ENCODE assay signal across 13 cellular contexts in genomic region chr6:36493859-36494258, GRCh38. TPM values are rescaled to one million over a fixed set of nuclear protein-coding genes. Genes with fewer than 3 reads are reported as not detected.
DNase-seq lines count a peak whose midpoint lies in the region; ATAC-seq and FAIRE-seq lines count a peak whose summit lies in the region.
"Had no signal": no experiment of that assay in that cellular context is flagged by ENCODE, and none has a peak within 500 bp of the region (broad histone marks: within the 10 kb centered on the region; RNA-seq: fewer than 3 reads in every experiment).

No MANE protein-coding gene starts in this region.

- H3K27ac Mint-ChIP-seq in IgD-negative memory B cell = peak overlapping the region in 2 of 3 donors; percentile 19 to 42
- peak overlapping the region; percentile 20 to 39 for H3K27ac Mint-ChIP-seq in activated naive CD4-positive, alpha-beta T cell treated with anti-CD3 and anti-CD28 coated beads, Interleukin-2, amount 50 U/mL, for 72 hours

- WGBS in small intestine, 3 donors = 75 to 80% (median 76%) methylated on average over 2 of the region's 2 CpGs

- no peak overlapping the region for H3K4me3 Mint-ChIP-seq in IgD-negative memory B cell

- no peaks in the 10 kb centered on the region for H3K4me1 ChIP-seq in small intestine (ENCODE audit: control insufficient read depth in 2 of 2, insufficient read depth in 1 of 2, low read depth in 1 of 2, low read length in 1 of 2)
- H3K4me1 ChIP-seq: pancreas had no signal

- H3K27me3 Mint-ChIP-seq in IgD-negative memory B cell = no peaks in the 10 kb centered on the region

- no peak for FAIRE-seq in small intestine (lab: Jason Lieb, UNC)
- FAIRE-seq: pancreas had no signal

- peaks cover 5 to 15% of the 10 kb centered on the region in 2 donors for H3K36me3 ChIP-seq in small intestine (ENCODE audit: control insufficient read depth in 2 of 2, insufficient read depth in 2 of 2, low read length in 2 of 2)

- DNase-seq in CD1c-positive myeloid dendritic cell (ENCODE audit: extremely low spot score) (peak; percentile 71), left lobe of liver (ENCODE audit: low spot score) (no peak), small intestine (no peak), epidermal melanocyte (ENCODE audit: insufficient read length, low spot score) (no peak)
- no peak for DNase-seq in activated naive CD4-positive, alpha-beta T cell treated with anti-CD3 and anti-CD28 coated beads, Interleukin-2, amount 50 U/mL, for 72 hours (ENCODE audit: low spot score in 2 of 2)
- DNase-seq in stimulated activated CD4-positive, alpha-beta T cell treated with anti-CD3 and anti-CD28 coated beads, Interleukin-2, amount 100 ng/mL, for 48 hours = no peak
- DNase-seq: islet precursor cell, pancreas, thyroid gland had no signal

- H3K27me3 ChIP-seq in small intestine (ENCODE audit: control insufficient read depth in 2 of 2, insufficient read depth in 2 of 2, low read length in 2 of 2) = no peaks in the 10 kb centered on the region
- H3K27me3 ChIP-seq: pancreas, thyroid gland had no signal

- ATAC-seq in activated naive CD4-positive, alpha-beta T cell treated with anti-CD3 and anti-CD28 coated beads, Interleukin-2, amount 50 U/mL, for 72 hours = no peak
- ATAC-seq in left lobe of liver (peak; percentile 72), GM18502 (IDR thresholded peaks at IDR 0.05; ENCODE audit: poor library complexity, unreplicated experiment) (no peak)

- no peak overlapping the region for H3K27ac ChIP-seq in small intestine (ENCODE audit: low read depth in 1 of 2, low read length in 1 of 2)
- H3K27ac ChIP-seq: KMS-11, pancreas, thyroid gland had no signal

- peaks cover 2 to 5% (median 4%) of the 10 kb centered on the region in 3 donors for H3K4me1 Mint-ChIP-seq in IgD-negative memory B cell

- no peak overlapping the region for H3K4me3 ChIP-seq in small intestine (ENCODE audit: low read depth in 1 of 2, low read length in 2 of 2)
- H3K4me3 ChIP-seq: pancreas, thyroid gland had no signal

- H3K9me3 Mint-ChIP-seq in IgD-negative memory B cell = no peaks in the 10 kb centered on the region
- no peaks in the 10 kb centered on the region for H3K9me3 Mint-ChIP-seq in activated naive CD4-positive, alpha-beta T cell treated with anti-CD3 and anti-CD28 coated beads, Interleukin-2, amount 50 U/mL, for 72 hours

- H3K9me3 ChIP-seq in small intestine (ENCODE audit: control insufficient read depth, low read depth) = no peaks in the 10 kb centered on the region
- H3K9me3 ChIP-seq: pancreas, thyroid gland had no signal

- peaks cover 14% of the 10 kb centered on the region for H3K36me3 Mint-ChIP-seq in IgD-negative memory B cell
- peaks cover 29 to 67% of the 10 kb centered on the region in 2 donors for H3K36me3 Mint-ChIP-seq in activated naive CD4-positive, alpha-beta T cell treated with anti-CD3 and anti-CD28 coated beads, Interleukin-2, amount 50 U/mL, for 72 hours

RNA-seq across cellular contexts. Expression of gene KCTD20, which starts 51.1 kb away (rescaled TPM):
- polyA plus RNA-seq in IgD-negative memory B cell (35.4 TPM), small intestine (10 to 100 TPM; 13.8 to 17.9 (median 17.4) TPM)
- 10 to 100 TPM; 28.9 to 54.8 TPM for total RNA-seq in activated naive CD4-positive, alpha-beta T cell treated with anti-CD3 and anti-CD28 coated beads, Interleukin-2, amount 50 U/mL, for 72 hours
- total RNA-seq in left lobe of liver = 28.5 TPM

RNA-seq across cellular contexts. Expression of gene PXT1, which starts 51.2 kb away (rescaled TPM):
- polyA plus RNA-seq in IgD-negative memory B cell (not detected), small intestine (not detected)
- under 1 TPM in 1 of 2 donors, not detected in 1; 0.80 TPM for total RNA-seq in activated naive CD4-positive, alpha-beta T cell treated with anti-CD3 and anti-CD28 coated beads, Interleukin-2, amount 50 U/mL, for 72 hours
- total RNA-seq in left lobe of liver = 0.10 TPM
- total RNA-seq: NCI-H460, pancreas, thyroid gland had no signal
- polyA plus RNA-seq: pancreas had no signal

RNA-seq across cellular contexts. Expression of gene STK38, which starts 53.4 kb away (rescaled TPM):
- polyA plus RNA-seq in IgD-negative memory B cell = 61.6 TPM
- 10 to 100 TPM; 25.7 to 27.3 TPM for total RNA-seq in activated naive CD4-positive, alpha-beta T cell treated with anti-CD3 and anti-CD28 coated beads, Interleukin-2, amount 50 U/mL, for 72 hours
- total RNA-seq in left lobe of liver = 13.5 TPM
- 10 to 100 TPM; 27.6 to 52.1 (median 34.0) TPM for polyA plus RNA-seq in small intestine
